Comparison of ENCODE assay signal across 19 cellular contexts in genomic region chr2:114421781-114422180, GRCh38. TPM values are rescaled to one million over a fixed set of nuclear protein-coding genes. Genes with fewer than 3 reads are reported as not detected.
DNase-seq lines count a peak whose midpoint lies in the region; ATAC-seq and TF ChIP-seq lines count a peak whose summit lies in the region.
"Had no signal": no experiment of that assay in that cellular context is flagged by ENCODE, and none has a peak within 500 bp of the region (broad histone marks: within the 10 kb centered on the region; RNA-seq: fewer than 3 reads in every experiment).

No MANE protein-coding gene starts in this region.

- peaks cover 9% of the 10 kb centered on the region for H3K4me1 Mint-ChIP-seq in WTC11
- H3K4me1 Mint-ChIP-seq: CD4-positive, alpha-beta memory T cell had no signal

- POLR2A ChIA-PET in WTC11 (lab: Charles Lee): no interaction called here

- DNase-seq in H7 (peak; percentile 21), WTC11 (ENCODE audit: low spot score) (no peak), iPS-NIHi7 (ENCODE audit: extremely low spot score) (peak; percentile 44), putamen (ENCODE audit: low spot score) (no peak), ACHN (no peak)
- no peak for DNase-seq in activated CD4-positive, alpha-beta T cell treated with anti-CD3 and anti-CD28 coated beads for 1 hour
- DNase-seq: 8988T; C1 segment of cervical spinal cord; Calu3; CD4-positive, alpha-beta memory T cell; COR-L47; DMS53; DMS79 treated with DMSO at 0.1 percent for 48 hours; GF-D8; HFFc6 had no signal

- H3K4me3 Mint-ChIP-seq in WTC11: no peak overlapping the region
- H3K4me3 Mint-ChIP-seq: CD4-positive, alpha-beta memory T cell; HFFc6 had no signal

- no peaks in the 10 kb centered on the region for H3K36me3 ChIP-seq in H7 (replicated peaks; ENCODE audit: control insufficient read depth, insufficient read depth, low read length)
- H3K36me3 ChIP-seq: HAP-1 had no signal

- H3K27me3 Mint-ChIP-seq in WTC11 (ENCODE audit: low read depth): no peaks in the 10 kb centered on the region; the same call in 1 of the 2 replicates

- in situ Hi-C loops in ACHN (cut with HindIII; ENCODE audit: low pct_ligation_motif_present, low pct_unique_long_range_greater_than_20kb, low sequenced_read_pairs): no loop called here

- no peak overlapping the region for H3K4me3 ChIP-seq in H7 (ENCODE audit: insufficient read depth, low read depth, low read length)
- H3K4me3 ChIP-seq: A549, HAP-1 had no signal

- no peaks in the 10 kb centered on the region for H3K27me3 ChIP-seq in H7 (ENCODE audit: control insufficient read depth, insufficient read depth, low read length)

- peaks cover 53% of the 10 kb centered on the region for H3K9me3 Mint-ChIP-seq in WTC11

- TF ChIP-seq CTCF in WTC11 (IDR thresholded peaks at IDR 0.05): no peak

- peak; percentile 83 for ATAC-seq in WTC11
- ATAC-seq: A549 had no signal

- peaks cover 12% of the 10 kb centered on the region for H3K36me3 Mint-ChIP-seq in WTC11
- H3K36me3 Mint-ChIP-seq: CD4-positive, alpha-beta memory T cell had no signal

- H3K27ac Mint-ChIP-seq in WTC11: no peak overlapping the region
- H3K27ac Mint-ChIP-seq: CD4-positive, alpha-beta memory T cell; HFFc6 had no signal

- CTCF ChIA-PET in WTC11 (lab: Charles Lee): no interaction called here

TF ChIP-seq in WTC11, 78 proteins besides CTCF, POLR2A, EP300 and RAD21:
- TF ChIP-seq NR1H2 (CRISPR knock-in tag; IDR thresholded peaks at IDR 0.05) (no peak), CDX4 (CRISPR knock-in tag; IDR thresholded peaks at IDR 0.05; ENCODE audit: borderline replicate concordance) (no peak)

RNA-seq across cellular contexts. Expression of gene DPP10, which starts 20.7 kb away (rescaled TPM):
- 15.6 and 19.3 TPM in 2 replicates for total RNA-seq in H7 (2014; rRNA removed; shearing (Covaris generic))
- total RNA-seq in WTC11 (2021): 4.0 to 6.0 TPM (median 5.5 TPM) in 3 replicates
- total RNA-seq: Calu3; CD4-positive, alpha-beta memory T cell; Daoy; G401; HFFc6 had no signal

Comparison
In these comparisons a context has a peak if more than half of its experiments do, and no peak if none do; other contexts are left out.
1. DNase-seq: peak in H7 (single experiment) and iPS-NIHi7 (single experiment); none in WTC11 (single experiment), putamen (single experiment), activated CD4-positive, alpha-beta T cell treated with anti-CD3 and anti-CD28 coated beads for 1 hour (single experiment) and ACHN (single experiment).